ENCODE assay signal across 20 cellular contexts in genomic region chr13:23584275-23584674, GRCh38. TPM values are rescaled to one million over a fixed set of nuclear protein-coding genes. Genes with fewer than 3 reads are reported as not detected.
DNase-seq lines count a peak whose midpoint lies in the region; ATAC-seq, FAIRE-seq and TF ChIP-seq lines count a peak whose summit lies in the region.
"Had no signal": no experiment of that assay in that cellular context is flagged by ENCODE, and none has a peak within 500 bp of the region (broad histone marks: within the 10 kb centered on the region; RNA-seq: fewer than 3 reads in every experiment).

No MANE protein-coding gene starts in this region.

- intact Hi-C loops in spleen (cut with DNase I; ENCODE audit: low total_unique reads): no loop called here

- FAIRE-seq in A204.1 (lab: Jason Lieb, UNC): peak; percentile 74
- FAIRE-seq: D721Med, GM12878 had no signal

- no peak for TF ChIP-seq POLR2A in spleen (IDR thresholded peaks at IDR 0.05)

- H3K9me3 ChIP-seq in SK-N-SH: no peaks in the 10 kb centered on the region
- H3K9me3 ChIP-seq in spleen: no peaks in the 10 kb centered on the region
- H3K9me3 ChIP-seq: BLaER1 treated with 17β-estradiol and CSF1 and Interleukin-3, amounts not matched to agents 10 nM and 100 nM; Caco-2 had no signal

- H2AFZ ChIP-seq in SK-N-SH (ENCODE audit: low read depth): no peak overlapping the region

- H3K36me3 ChIP-seq in SK-N-SH (replicated peaks in 1 of 2; ENCODE audit: control insufficient read depth in 1 of 2, insufficient read depth in 2 of 2, low read length in 1 of 2) (no peaks in the 10 kb centered on the region), spleen (no peaks in the 10 kb centered on the region)
- H3K36me3 ChIP-seq: BLaER1 treated with 17β-estradiol and CSF1 and Interleukin-3, amounts not matched to agents 10 nM and 100 nM had no signal

- H3K9ac ChIP-seq in SK-N-SH: no peak overlapping the region
- H3K9ac ChIP-seq: BLaER1 treated with 17β-estradiol and CSF1 and Interleukin-3, amounts not matched to agents 10 nM and 100 nM had no signal

- peaks cover 11% of the 10 kb centered on the region for H3F3A ChIP-seq in SK-N-SH (replicated peaks; ENCODE audit: insufficient read depth)

- CTCF ChIA-PET in SK-N-SH (lab: Yijun Ruan, JAX): no interaction called here

- H4K20me1 ChIP-seq in SK-N-SH (ENCODE audit: insufficient read depth): no peaks in the 10 kb centered on the region

- TF ChIP-seq CTCF in SK-N-SH (IDR thresholded peaks at IDR 0.05) (no peak), spleen (IDR thresholded peaks at IDR 0.05 in 8 of 11, conservative IDR thresholded peaks at IDR 0.05 in 3 of 11) (no peak)

- no peak for TF ChIP-seq RAD21 in SK-N-SH (IDR thresholded peaks at IDR 0.05; ENCODE audit: low read length)

- DNase-seq in SK-N-SH (no peak), ELR (ENCODE audit: low read depth) (peak; percentile 33), spleen (no peak)
- DNase-seq: ACHN; AML-193; Caco-2; Calu3; CD4-positive, alpha-beta T cell; CD8-positive, alpha-beta T cell; GDM1 had no signal

- H3K27me3 ChIP-seq in SK-N-SH (ENCODE audit: insufficient read depth) (no peaks in the 10 kb centered on the region), spleen (replicated peaks in 1 of 7) (peaks cover 0 to 31% (median 6%) of the 10 kb centered on the region in 7 donors)

- WGBS in SK-N-SH (ENCODE audit: low lambda C conversion rate): 83% methylated on average over 2 of the region's 2 CpGs
- 42 to 69% (median 56%) methylated on average over 2 of the region's 2 CpGs for WGBS in spleen, 5 donors

- H3K9me2 ChIP-seq in SK-N-SH: no peaks in the 10 kb centered on the region

- H3K79me2 ChIP-seq in SK-N-SH (ENCODE audit: insufficient read depth): peaks cover 14% of the 10 kb centered on the region; the same call in 1 of the 2 replicates

- H3K4me2 ChIP-seq in SK-N-SH: no peak overlapping the region
- H3K4me2 ChIP-seq: BLaER1 treated with 17β-estradiol and CSF1 and Interleukin-3, amounts not matched to agents 10 nM and 100 nM had no signal

- ATAC-seq in SK-N-SH treated with all-trans-retinoic acid at 6 μM for 48 hours: no peak
- no peak for ATAC-seq in GM18870 (IDR thresholded peaks at IDR 0.05; ENCODE audit: unreplicated experiment)
- ATAC-seq: CD8-positive, alpha-beta T cell; GM12878 had no signal

- H3K4me3 ChIP-seq in SK-N-SH (ENCODE audit: low read depth in 2 of 2, low read length in 1 of 2): no peak overlapping the region
- H3K4me3 ChIP-seq in spleen: no peak overlapping the region
- H3K4me3 ChIP-seq: BLaER1 treated with 17β-estradiol and CSF1 and Interleukin-3, amounts not matched to agents 10 nM and 100 nM; GM12878 had no signal

- no peaks in the 10 kb centered on the region; a peak in 2 of 4 replicates for H3K4me1 ChIP-seq in SK-N-SH (ENCODE audit: control insufficient read depth in 1 of 2, insufficient read depth in 2 of 2, low read depth in 1 of 2, low read length in 1 of 2)
- peaks cover 0 to 14% (median 11%) of the 10 kb centered on the region in 6 donors for H3K4me1 ChIP-seq in spleen

- POLR2A ChIA-PET in SK-N-SH (lab: Yijun Ruan, JAX): no interaction called here

- no peak for TF ChIP-seq EP300 in SK-N-SH (IDR thresholded peaks at IDR 0.05; ENCODE audit: borderline replicate concordance in 1 of 2, low read depth in 1 of 2, low read length in 1 of 2)

- H3K27ac ChIP-seq in SK-N-SH (ENCODE audit: low read depth in 2 of 2, low read length in 1 of 2) (no peak overlapping the region), spleen (no peak overlapping the region)
- H3K27ac ChIP-seq: 22Rv1; BLaER1 treated with 17β-estradiol and CSF1 and Interleukin-3, amounts not matched to agents 10 nM and 100 nM; C4-2B had no signal

TF ChIP-seq in SK-N-SH treated with all-trans-retinoic acid at 6 μM for 48 hours, 23 proteins besides CTCF, POLR2A, EP300 and RAD21:
- TF ChIP-seq TOX (CRISPR knock-in tag; IDR thresholded peaks at IDR 0.05; ENCODE audit: borderline replicate concordance): no peak
- TF ChIP-seq ZNF8 (CRISPR knock-in tag; IDR thresholded peaks at IDR 0.05): peak; percentile 61; the same call in 1 of the 2 replicates

TF ChIP-seq in SK-N-SH, 30 proteins besides CTCF, POLR2A, EP300 and RAD21:
- TF ChIP-seq MEF2A (IDR thresholded peaks at IDR 0.05; ENCODE audit: borderline replicate concordance, low read depth): no peak
- TF ChIP-seq EZH2phosphoT487 (IDR thresholded peaks at IDR 0.05; ENCODE audit: borderline replicate concordance, low read depth): no peak
- no peak for TF ChIP-seq SIN3A (IDR thresholded peaks at IDR 0.05; ENCODE audit: borderline replicate concordance, low read depth, low read length)
- no peak for TF ChIP-seq POLR2AphosphoS5 (IDR thresholded peaks at IDR 0.05; ENCODE audit: low read depth, low read length)
- TF ChIP-seq RCOR1 (IDR thresholded peaks at IDR 0.05; ENCODE audit: low read length): no peak
- no peak for TF ChIP-seq GABPA (IDR thresholded peaks at IDR 0.05; ENCODE audit: low read depth)
- TF ChIP-seq IRF3 (IDR thresholded peaks at IDR 0.05; ENCODE audit: low read depth, low read length): no peak
- TF ChIP-seq REST (IDR thresholded peaks at IDR 0.05; ENCODE audit: low read depth, low read length): no peak
- no peak for TF ChIP-seq MXI1 (IDR thresholded peaks at IDR 0.05; ENCODE audit: low read depth, low read length)
- no peak for TF ChIP-seq RFX5 (IDR thresholded peaks at IDR 0.05; ENCODE audit: low read length)
- TF ChIP-seq FOSL2 (IDR thresholded peaks at IDR 0.05; ENCODE audit: borderline replicate concordance, low read depth): no peak
- no peak for TF ChIP-seq JUND (IDR thresholded peaks at IDR 0.05)
- no peak for TF ChIP-seq TCF12 (IDR thresholded peaks at IDR 0.05)
- TF ChIP-seq MAX (IDR thresholded peaks at IDR 0.05; ENCODE audit: low read depth): no peak
- TF ChIP-seq SMC3 (IDR thresholded peaks at IDR 0.05; ENCODE audit: low read depth, low read length): no peak
- no peak for TF ChIP-seq RXRA (IDR thresholded peaks at IDR 0.05; ENCODE audit: borderline replicate concordance, low read depth)

RNA-seq across cellular contexts. Expression of gene TNFRSF19, which starts 14.1 kb away (rescaled TPM):
- 4.6 and 6.8 TPM in 2 replicates for polyA plus RNA-seq in SK-N-SH (2012; rRNA removed)
- 5.9 and 6.2 TPM in 2 replicates for polyA plus RNA-seq in SK-N-SH (2012; cell fraction: cytosol; rRNA removed)
- 5.1 and 10.3 TPM in 2 replicates for polyA plus RNA-seq in SK-N-SH (2012; cell fraction: nucleus; rRNA removed)
- total RNA-seq in spleen: 10 to 100 TPM in 1 of 7 donors, 1 to 10 TPM in 6; 2.2 to 12.2 (median 5.6) TPM
- 1 to 10 TPM; 1.0 to 1.9 (median 1.6) TPM for polyA plus RNA-seq in spleen
- total RNA-seq: B cell; CD4-positive, alpha-beta T cell; CD8-positive, alpha-beta T cell; G401 had no signal
